In genomic region chr18:13440277-13441248, GRCh38 we compare ENCODE assay signal across 18 cellular contexts.
DNase-seq lines count a peak whose midpoint lies in the region; ATAC-seq, FAIRE-seq and TF ChIP-seq lines count a peak whose summit lies in the region.
"Had no signal": no experiment of that assay in that cellular context is flagged by ENCODE, and none has a peak within 500 bp of the region (broad histone marks: within the 10 kb centered on the region; RNA-seq: fewer than 3 reads in every experiment).

No MANE protein-coding gene starts in this region.

- DNase-seq in activated CD4-positive, alpha-beta T cell treated with anti-CD3 and anti-CD28 coated beads, Interleukin-2, amount 10 ng/mL, durations not matched to agents 24 days and 14 days = no peak
- DNase-seq in activated CD4-positive, alpha-beta T cell treated with anti-CD3 and anti-CD28 coated beads for 48 hours = no peak
- peak; percentile 44 for DNase-seq in Karpas-422
- peak; percentile 52 to 77 (median 67) for DNase-seq in body of pancreas
- peak; percentile 48 for DNase-seq in small intestine
- DNase-seq in stimulated activated CD4-positive, alpha-beta T cell treated with anti-CD3 and anti-CD28 coated beads, Interleukin-2, amount 100 ng/mL, for 48 hours = no peak
- DNase-seq in 8988T = no peak
- DNase-seq in Right ventricle myocardium inferior (ENCODE audit: missing footprints) = no peak
- DNase-seq: activated CD4-positive, CD25-positive, alpha-beta regulatory T cell; activated naive CD4-positive, alpha-beta T cell treated with Interleukin-2 at 50 U/mL for 16 hours; Calu3; GF-D8; GOT3; stimulated activated naive CD8-positive, alpha-beta T cell treated with anti-CD3 and anti-CD28 coated beads, Interleukin-15, amount 100 ng/mL, for 72 hours had no signal

- ATAC-seq in body of pancreas (peak; percentile 77), Right ventricle myocardium inferior (no peak)
- ATAC-seq: natural killer cell treated with Interleukin-12 subunit alpha and Interleukin-12 subunit beta and Interleukin-15 and Interleukin-18, amount 100 ng/mL, for 72 hours; psoas muscle; stimulated activated naive CD8-positive, alpha-beta T cell treated with anti-CD3 and anti-CD28 coated beads, Interleukin-15, amount 100 ng/mL, for 72 hours had no signal

- TF ChIP-seq POLR2A in body of pancreas (IDR thresholded peaks at IDR 0.05) = peak in 2 of 3 donors; percentile 28 to 38

- WGBS in body of pancreas, 2 donors = 49 to 70% methylated on average over 18 to 25 of the region's 25 CpGs
- 84 to 92% (median 89%) methylated on average over 25 of the region's 25 CpGs for WGBS in small intestine, 3 donors

- no peak overlapping the region for H2AFZ ChIP-seq in Karpas-422 (ENCODE audit: low read length)

- no peak for TF ChIP-seq CTCF in body of pancreas (IDR thresholded peaks at IDR 0.05)

- H3K27ac ChIP-seq in Karpas-422 (ENCODE audit: low read length) (no peak overlapping the region), body of pancreas (peak overlapping the region in 2 of 4 donors; percentile 27 to 66), small intestine (ENCODE audit: low read depth in 1 of 2, low read length in 1 of 2) (no peak overlapping the region)
- H3K27ac ChIP-seq: psoas muscle had no signal

- no peaks in the 10 kb centered on the region for H3K27me3 ChIP-seq in Karpas-422 (ENCODE audit: low read length)
- no peaks in the 10 kb centered on the region for H3K27me3 ChIP-seq in body of pancreas
- no peaks in the 10 kb centered on the region for H3K27me3 ChIP-seq in small intestine (ENCODE audit: control insufficient read depth in 2 of 2, insufficient read depth in 2 of 2, low read length in 2 of 2)

- H3K4me1 ChIP-seq in Karpas-422 (ENCODE audit: low read length) (peaks cover 9% of the 10 kb centered on the region), body of pancreas (peaks cover 10% of the 10 kb centered on the region), small intestine (ENCODE audit: control insufficient read depth in 2 of 2, insufficient read depth in 1 of 2, low read depth in 1 of 2, low read length in 1 of 2) (no peaks in the 10 kb centered on the region)

- no peak overlapping the region for H3K4me2 ChIP-seq in Karpas-422 (ENCODE audit: low read depth, low read length, poor library complexity, severe bottlenecking)

- H3K79me2 ChIP-seq in Karpas-422 (ENCODE audit: low read length) = no peaks in the 10 kb centered on the region

- H4K20me1 ChIP-seq in Karpas-422 (ENCODE audit: insufficient read depth, low read depth, low read length) = no peaks in the 10 kb centered on the region

- FAIRE-seq in small intestine (lab: Jason Lieb, UNC) = no peak

- H3K9me2 ChIP-seq in Karpas-422 (replicated peaks; ENCODE audit: insufficient read depth, low read length) = no peaks in the 10 kb centered on the region

- peaks cover 62% of the 10 kb centered on the region for H3K4me1 Mint-ChIP-seq in activated CD4-positive, alpha-beta T cell treated with anti-CD3 and anti-CD28 coated beads, Interleukin-2, amount 10 ng/mL, durations not matched to agents 24 days and 14 days

- H3K9ac ChIP-seq in Karpas-422 (ENCODE audit: low read length) = no peak overlapping the region

- H3K27ac Mint-ChIP-seq in activated CD4-positive, alpha-beta T cell treated with anti-CD3 and anti-CD28 coated beads, Interleukin-2, amount 10 ng/mL, durations not matched to agents 24 days and 14 days = peak overlapping the region; percentile 64
- H3K27ac Mint-ChIP-seq: brain; natural killer cell treated with Interleukin-12 subunit alpha and Interleukin-12 subunit beta and Interleukin-15 and Interleukin-18, amount 100 ng/mL, for 72 hours; stimulated activated naive CD8-positive, alpha-beta T cell treated with anti-CD3 and anti-CD28 coated beads, Interleukin-15, amount 100 ng/mL, for 72 hours had no signal

- H3K4me3 ChIP-seq in Karpas-422 (ENCODE audit: low read length) (no peak overlapping the region), body of pancreas (no peak overlapping the region), small intestine (ENCODE audit: low read depth in 1 of 2, low read length in 2 of 2) (no peak overlapping the region)
- H3K4me3 ChIP-seq: lung, psoas muscle had no signal

- H3K27me3 Mint-ChIP-seq in activated CD4-positive, alpha-beta T cell treated with anti-CD3 and anti-CD28 coated beads, Interleukin-2, amount 10 ng/mL, durations not matched to agents 24 days and 14 days = no peaks in the 10 kb centered on the region
- H3K27me3 Mint-ChIP-seq: stimulated activated naive CD8-positive, alpha-beta T cell treated with anti-CD3 and anti-CD28 coated beads, Interleukin-15, amount 100 ng/mL, for 72 hours had no signal

- H3K9me3 ChIP-seq in Karpas-422 (ENCODE audit: low read length) = no peaks in the 10 kb centered on the region
- H3K9me3 ChIP-seq in body of pancreas = no peaks in the 10 kb centered on the region
- H3K9me3 ChIP-seq in small intestine (ENCODE audit: control insufficient read depth, low read depth) = no peaks in the 10 kb centered on the region
- H3K9me3 ChIP-seq: psoas muscle had no signal

- no peaks in the 10 kb centered on the region for H3K9me3 Mint-ChIP-seq in activated CD4-positive, alpha-beta T cell treated with anti-CD3 and anti-CD28 coated beads, Interleukin-2, amount 10 ng/mL, durations not matched to agents 24 days and 14 days
- H3K9me3 Mint-ChIP-seq: brain; natural killer cell treated with Interleukin-12 subunit alpha and Interleukin-12 subunit beta and Interleukin-15 and Interleukin-18, amount 100 ng/mL, for 72 hours; stimulated activated naive CD8-positive, alpha-beta T cell treated with anti-CD3 and anti-CD28 coated beads, Interleukin-15, amount 100 ng/mL, for 72 hours had no signal

- no peak overlapping the region for H3K4me3 Mint-ChIP-seq in activated CD4-positive, alpha-beta T cell treated with anti-CD3 and anti-CD28 coated beads, Interleukin-2, amount 10 ng/mL, durations not matched to agents 24 days and 14 days
- H3K4me3 Mint-ChIP-seq: brain; natural killer cell treated with Interleukin-12 subunit alpha and Interleukin-12 subunit beta and Interleukin-15 and Interleukin-18, amount 100 ng/mL, for 72 hours; stimulated activated naive CD8-positive, alpha-beta T cell treated with anti-CD3 and anti-CD28 coated beads, Interleukin-15, amount 100 ng/mL, for 72 hours had no signal

- no peaks in the 10 kb centered on the region for H3K36me3 Mint-ChIP-seq in activated CD4-positive, alpha-beta T cell treated with anti-CD3 and anti-CD28 coated beads, Interleukin-2, amount 10 ng/mL, durations not matched to agents 24 days and 14 days (ENCODE audit: low read depth)
- H3K36me3 Mint-ChIP-seq: brain; natural killer cell treated with Interleukin-12 subunit alpha and Interleukin-12 subunit beta and Interleukin-15 and Interleukin-18, amount 100 ng/mL, for 72 hours had no signal

- intact Hi-C loops in activated CD4-positive, alpha-beta T cell treated with anti-CD3 and anti-CD28 coated beads, Interleukin-2, amount 10 ng/mL, durations not matched to agents 24 days and 14 days (cut with micrococcal nuclease) = no loop called here
- intact Hi-C loops in body of pancreas (cut with DNase I) (no loop called here), Right ventricle myocardium inferior (cut with DNase I) (no loop called here)

- H3K36me3 ChIP-seq in Karpas-422 (ENCODE audit: insufficient read depth, low read length) = no peaks in the 10 kb centered on the region
- no peaks in the 10 kb centered on the region for H3K36me3 ChIP-seq in body of pancreas (replicated peaks in 1 of 2; ENCODE audit: insufficient read depth in 1 of 2, low read depth in 2 of 2)
- no peaks in the 10 kb centered on the region for H3K36me3 ChIP-seq in small intestine (ENCODE audit: control insufficient read depth in 2 of 2, insufficient read depth in 2 of 2, low read length in 2 of 2)

Comparison
In these comparisons a context has a peak if more than half of its experiments do, and no peak if none do; other contexts are left out.
1. DNase-seq: peak in Karpas-422 (single experiment), body of pancreas (4 of 4) and small intestine (single experiment); none in activated CD4-positive, alpha-beta T cell treated with anti-CD3 and anti-CD28 coated beads, Interleukin-2, amount 10 ng/mL, durations not matched to agents 24 days and 14 days (single experiment), activated CD4-positive, alpha-beta T cell treated with anti-CD3 and anti-CD28 coated beads for 48 hours (single experiment), stimulated activated CD4-positive, alpha-beta T cell treated with anti-CD3 and anti-CD28 coated beads, Interleukin-2, amount 100 ng/mL, for 48 hours (0 of 2), 8988T (single experiment) and Right ventricle myocardium inferior (single experiment).